ENCODE assay signal across 11 cellular contexts in genomic region chr6:111580826-111581505, GRCh38. TPM values are rescaled to one million over a fixed set of nuclear protein-coding genes. Genes with fewer than 3 reads are reported as not detected.
DNase-seq lines count a peak whose midpoint lies in the region; ATAC-seq and TF ChIP-seq lines count a peak whose summit lies in the region.
"Had no signal": no experiment of that assay in that cellular context is flagged by ENCODE, and none has a peak within 500 bp of the region (broad histone marks: within the 10 kb centered on the region; RNA-seq: fewer than 3 reads in every experiment).

No MANE protein-coding gene starts in this region.

- no peak for TF ChIP-seq POLR2A in suprapubic skin (IDR thresholded peaks at IDR 0.05)

- TF ChIP-seq CTCF in heart right ventricle (IDR thresholded peaks at IDR 0.05) (no peak), suprapubic skin (IDR thresholded peaks at IDR 0.05) (no peak), osteoblast (IDR thresholded peaks at IDR 0.05; ENCODE audit: extremely low read depth, low read depth, low read length) (no peak)

- 72% methylated on average over 9 of the region's 9 CpGs for WGBS in heart right ventricle, 2 donors
- 42% methylated on average over 9 of the region's 9 CpGs for WGBS in suprapubic skin

- no peak for TF ChIP-seq EP300 in suprapubic skin (IDR thresholded peaks at IDR 0.05)

- no peaks in the 10 kb centered on the region for H3K27me3 ChIP-seq in heart right ventricle
- no peaks in the 10 kb centered on the region for H3K27me3 ChIP-seq in suprapubic skin
- H3K27me3 ChIP-seq in osteoblast (ENCODE audit: insufficient read depth, low read length) = no peaks in the 10 kb centered on the region
- H3K27me3 ChIP-seq: transverse colon had no signal

- peak; percentile 56; the same call in 2 of the 3 replicates for ATAC-seq in SK-N-SH treated with all-trans-retinoic acid at 6 μM for 48 hours
- peak in 7 of 8 donors; percentile 13 to 67 (median 40) for ATAC-seq in heart right ventricle
- no peak for ATAC-seq in GM21526 (IDR thresholded peaks at IDR 0.05; ENCODE audit: low FRiP score, unreplicated experiment)

- H3K4me1 ChIP-seq in heart right ventricle (peaks cover 6 to 57% (median 38%) of the 10 kb centered on the region in 9 donors), suprapubic skin (peaks cover 54% of the 10 kb centered on the region), osteoblast (ENCODE audit: insufficient read depth, low read length) (peaks cover 19% of the 10 kb centered on the region)

- H3K36me3 ChIP-seq in heart right ventricle (peaks cover 0 to 42% (median 7%) of the 10 kb centered on the region in 9 donors), suprapubic skin (peaks cover 33% of the 10 kb centered on the region), osteoblast (ENCODE audit: insufficient read depth, low read length) (peaks cover 34% of the 10 kb centered on the region)

- H3K27ac ChIP-seq in heart right ventricle (peak overlapping the region in 8 of 10 donors; percentile 10 to 71 (median 44)), suprapubic skin (peak overlapping the region; percentile 68), osteoblast (ENCODE audit: low read depth, low read length) (no peak overlapping the region)

- peaks cover 44% of the 10 kb centered on the region for H3K79me2 ChIP-seq in osteoblast (ENCODE audit: insufficient read depth, low read length)

- H3K4me3 ChIP-seq in heart right ventricle (no peak overlapping the region), suprapubic skin (no peak overlapping the region), osteoblast (ENCODE audit: insufficient read depth, low read length) (no peak overlapping the region)
- H3K4me3 ChIP-seq: transverse colon had no signal

- DNase-seq in NCI-H82 (lab: John Stamatoyannopoulos, UW) (peak; percentile 32), NCI-H82 treated with DMSO at 0.1 percent for 48 hours (lab: John Stamatoyannopoulos, UW; ENCODE audit: unreplicated experiment) (no peak), heart right ventricle (peak in 1 of 2 donors; percentile 26), suprapubic skin (ENCODE audit: low spot score in 2 of 2) (no peak), NCI-H524 treated with DMSO at 0.1 percent for 48 hours (lab: John Stamatoyannopoulos, UW) (no peak), osteoblast (ENCODE audit: insufficient read length, low spot score, missing footprints) (no peak)
- DNase-seq: activated effector memory CD4-positive, alpha-beta T cell treated with Interleukin-2 at 50 U/mL for 16 hours; NCI-H2107; transverse colon had no signal

- no peaks in the 10 kb centered on the region for H3K9me3 ChIP-seq in heart right ventricle
- no peaks in the 10 kb centered on the region for H3K9me3 ChIP-seq in suprapubic skin
- no peaks in the 10 kb centered on the region for H3K9me3 ChIP-seq in osteoblast (ENCODE audit: low read depth, low read length)
- H3K9me3 ChIP-seq: transverse colon had no signal

- intact Hi-C loops in heart right ventricle (cut with DNase I) = no loop called here

- no peaks in the 10 kb centered on the region for H4K20me1 ChIP-seq in osteoblast (ENCODE audit: insufficient read depth, low read length)

- H3K4me2 ChIP-seq in osteoblast (ENCODE audit: insufficient read depth, low read length) = no peak overlapping the region

- no peak overlapping the region for H2AFZ ChIP-seq in osteoblast (ENCODE audit: low read length)

TF ChIP-seq in SK-N-SH treated with all-trans-retinoic acid at 6 μM for 48 hours, 23 proteins besides CTCF, POLR2A, EP300 and RAD21:
- no peak for TF ChIP-seq ZNF565 (CRISPR knock-in tag; conservative IDR thresholded peaks at IDR 0.05; ENCODE audit: low read depth)
- TF ChIP-seq, protein P1, sequence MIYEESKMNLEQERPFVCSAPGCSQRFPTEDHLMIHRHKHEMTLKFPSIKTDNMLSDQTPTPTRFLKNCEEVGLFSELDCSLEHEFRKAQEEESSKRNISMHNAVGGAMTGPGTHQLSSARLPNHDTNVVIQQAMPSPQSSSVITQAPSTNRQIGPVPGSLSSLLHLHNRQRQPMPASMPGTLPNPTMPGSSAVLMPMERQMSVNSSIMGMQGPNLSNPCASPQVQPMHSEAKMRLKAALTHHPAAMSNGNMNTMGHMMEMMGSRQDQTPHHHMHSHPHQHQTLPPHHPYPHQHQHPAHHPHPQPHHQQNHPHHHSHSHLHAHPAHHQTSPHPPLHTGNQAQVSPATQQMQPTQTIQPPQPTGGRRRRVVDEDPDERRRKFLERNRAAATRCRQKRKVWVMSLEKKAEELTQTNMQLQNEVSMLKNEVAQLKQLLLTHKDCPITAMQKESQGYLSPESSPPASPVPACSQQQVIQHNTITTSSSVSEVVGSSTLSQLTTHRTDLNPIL (CRISPR knock-in tag; IDR thresholded peaks at IDR 0.05; ENCODE audit: low read depth) = no peak

RNA-seq across cellular contexts. Expression of gene TRAF3IP2, which starts 24.7 kb away (rescaled TPM):
- total RNA-seq in heart right ventricle (10 to 100 TPM in 8 of 10 donors, 1 to 10 TPM in 2; 9.7 to 18.0 (median 11.8) TPM), suprapubic skin (10 to 100 TPM; 59.7 to 64.0 (median 60.9) TPM), osteoblast (23.6 and 23.9 TPM in 2 replicates)
- polyA plus RNA-seq in heart right ventricle = 10 to 100 TPM; 12.5 to 19.8 TPM
